In the genomic region with DNA sequence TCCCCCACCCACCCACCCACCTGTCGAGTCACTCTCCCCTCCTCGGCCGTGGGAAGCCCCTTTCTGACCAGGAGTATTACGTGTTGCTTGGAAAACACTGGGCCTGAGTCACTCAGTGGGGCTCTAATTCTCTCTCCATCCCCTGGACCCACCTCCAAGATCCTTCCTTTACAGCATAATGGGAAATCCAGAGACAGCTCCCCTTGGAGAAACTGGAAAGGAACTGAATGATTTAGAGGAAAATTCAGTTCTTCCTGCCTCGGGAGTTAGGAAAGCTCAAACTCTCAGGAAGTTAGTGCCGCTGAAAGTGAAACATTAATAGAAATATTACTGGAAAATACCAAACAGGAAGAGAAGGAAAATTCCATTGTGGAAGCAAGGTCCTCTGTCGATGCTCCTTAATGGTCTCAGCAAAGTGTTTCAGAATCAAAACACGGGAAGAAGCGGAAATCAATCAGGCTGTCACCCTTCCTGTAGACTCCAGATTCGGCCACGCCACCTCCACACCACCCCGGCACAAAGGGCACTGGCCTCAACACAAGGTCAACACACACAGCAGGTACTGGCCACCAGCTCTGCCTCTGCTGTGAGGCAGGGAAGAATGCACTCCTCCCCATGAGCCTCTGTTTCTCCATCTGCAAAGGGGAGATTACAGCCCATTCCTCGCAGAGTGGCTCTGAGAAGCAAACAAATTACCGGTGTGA, we compare ENCODE assay signal across 1 cellular context.
TF ChIP-seq lines count a peak whose summit lies in the region.

No MANE protein-coding gene starts in this region.

TF ChIP-seq in HepG2, 621 proteins besides CTCF, POLR2A, EP300 and RAD21 (continued from another document and continues in another):
- TF ChIP-seq, protein P1, sequence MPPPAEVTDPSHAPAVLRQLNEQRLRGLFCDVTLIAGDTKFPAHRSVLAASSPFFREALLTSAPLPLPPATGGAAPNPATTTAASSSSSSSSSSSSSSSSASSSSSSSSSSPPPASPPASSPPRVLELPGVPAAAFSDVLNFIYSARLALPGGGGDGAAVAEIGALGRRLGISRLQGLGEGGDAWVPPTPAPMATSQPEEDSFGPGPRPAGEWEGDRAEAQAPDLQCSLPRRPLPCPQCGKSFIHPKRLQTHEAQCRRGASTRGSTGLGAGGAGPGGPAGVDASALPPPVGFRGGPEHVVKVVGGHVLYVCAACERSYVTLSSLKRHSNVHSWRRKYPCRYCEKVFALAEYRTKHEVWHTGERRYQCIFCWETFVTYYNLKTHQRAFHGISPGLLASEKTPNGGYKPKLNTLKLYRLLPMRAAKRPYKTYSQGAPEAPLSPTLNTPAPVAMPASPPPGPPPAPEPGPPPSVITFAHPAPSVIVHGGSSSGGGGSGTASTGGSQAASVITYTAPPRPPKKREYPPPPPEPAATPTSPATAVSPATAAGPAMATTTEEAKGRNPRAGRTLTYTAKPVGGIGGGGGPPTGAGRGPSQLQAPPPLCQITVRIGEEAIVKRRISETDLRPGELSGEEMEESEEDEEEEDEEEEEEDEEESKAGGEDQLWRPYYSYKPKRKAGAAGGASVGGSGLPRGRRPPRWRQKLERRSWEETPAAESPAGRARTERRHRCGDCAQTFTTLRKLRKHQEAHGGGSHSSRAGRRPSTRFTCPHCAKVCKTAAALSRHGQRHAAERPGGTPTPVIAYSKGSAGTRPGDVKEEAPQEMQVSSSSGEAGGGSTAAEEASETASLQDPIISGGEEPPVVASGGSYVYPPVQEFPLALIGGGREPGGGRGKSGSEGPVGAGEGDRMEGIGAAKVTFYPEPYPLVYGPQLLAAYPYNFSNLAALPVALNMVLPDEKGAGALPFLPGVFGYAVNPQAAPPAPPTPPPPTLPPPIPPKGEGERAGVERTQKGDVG (CRISPR knock-in tag; IDR thresholded peaks at IDR 0.05; ENCODE audit: borderline replicate concordance), result 0 out of 2 replicates have a peak, but pooled peaks have one; percentile 27
- TF ChIP-seq POLR2AphosphoS5 (IDR thresholded peaks at IDR 0.05; ENCODE audit: low read depth, low read length) (no peak; the same call in 1 of the 2 replicates), BRD4 (CRISPR knock-in tag; IDR thresholded peaks at IDR 0.05) (peak; percentile 52; the same call in 1 of the 2 replicates), GLI4 (CRISPR knock-in tag; IDR thresholded peaks at IDR 0.05; ENCODE audit: borderline replicate concordance) (no peak), REPIN1 (CRISPR knock-in tag; IDR thresholded peaks at IDR 0.05; ENCODE audit: borderline replicate concordance, low read depth) (peak; percentile 37; the same call in 1 of the 2 replicates), TEAD2 (CRISPR knock-in tag; IDR thresholded peaks at IDR 0.05) (no peak), ZSCAN20 (CRISPR knock-in tag; IDR thresholded peaks at IDR 0.05; ENCODE audit: borderline replicate concordance) (no peak), ELF4 (CRISPR knock-in tag; IDR thresholded peaks at IDR 0.05; ENCODE audit: borderline replicate concordance) (no peak), ZNF546 (CRISPR knock-in tag; conservative IDR thresholded peaks at IDR 0.05) (no peak), RFX1 (IDR thresholded peaks at IDR 0.05) (no peak), HNF4G (IDR thresholded peaks at IDR 0.05; ENCODE audit: borderline replicate concordance, low read depth, low read length) (peak; percentile 82), HNF4G (CRISPR knock-in tag; IDR thresholded peaks at IDR 0.05; ENCODE audit: borderline replicate concordance, low read depth) (peak; percentile 83; the same call in 1 of the 2 replicates), ZMYM3 (CRISPR knock-in tag; IDR thresholded peaks at IDR 0.05) (peak; percentile 82), SPEN (CRISPR knock-in tag; IDR thresholded peaks at IDR 0.05; ENCODE audit: low read depth) (peak; percentile 33; the same call in 1 of the 2 replicates), PRMT3 (CRISPR knock-in tag; IDR thresholded peaks at IDR 0.05; ENCODE audit: borderline replicate concordance, low read depth) (no peak), ZNF260 (CRISPR knock-in tag; IDR thresholded peaks at IDR 0.05; ENCODE audit: borderline replicate concordance, low read depth) (no peak), SALL1 (CRISPR knock-in tag; IDR thresholded peaks at IDR 0.05) (peak; percentile 97), NFYB (CRISPR knock-in tag; IDR thresholded peaks at IDR 0.05) (no peak), ZSCAN29 (CRISPR knock-in tag; conservative IDR thresholded peaks at IDR 0.05) (0 out of 2 replicates have a peak, but pooled peaks have one; percentile 86), TBX2 (CRISPR knock-in tag; IDR thresholded peaks at IDR 0.05; ENCODE audit: borderline replicate concordance) (peak; percentile 90), IKZF1 (IDR thresholded peaks at IDR 0.05) (no peak), ZNF552 (CRISPR knock-in tag; IDR thresholded peaks at IDR 0.05; ENCODE audit: borderline replicate concordance) (no peak), FOSL2 (CRISPR knock-in tag; IDR thresholded peaks at IDR 0.05) (peak; percentile 77), MIER3 (CRISPR knock-in tag; IDR thresholded peaks at IDR 0.05; ENCODE audit: borderline replicate concordance) (peak; percentile 92; the same call in 1 of the 2 replicates), RFX5 (IDR thresholded peaks at IDR 0.05; ENCODE audit: low read depth, low read length) (no peak), TCF7L2 (IDR thresholded peaks at IDR 0.05; ENCODE audit: low read depth, low read length) (no peak)
- TF ChIP-seq, protein P2, sequence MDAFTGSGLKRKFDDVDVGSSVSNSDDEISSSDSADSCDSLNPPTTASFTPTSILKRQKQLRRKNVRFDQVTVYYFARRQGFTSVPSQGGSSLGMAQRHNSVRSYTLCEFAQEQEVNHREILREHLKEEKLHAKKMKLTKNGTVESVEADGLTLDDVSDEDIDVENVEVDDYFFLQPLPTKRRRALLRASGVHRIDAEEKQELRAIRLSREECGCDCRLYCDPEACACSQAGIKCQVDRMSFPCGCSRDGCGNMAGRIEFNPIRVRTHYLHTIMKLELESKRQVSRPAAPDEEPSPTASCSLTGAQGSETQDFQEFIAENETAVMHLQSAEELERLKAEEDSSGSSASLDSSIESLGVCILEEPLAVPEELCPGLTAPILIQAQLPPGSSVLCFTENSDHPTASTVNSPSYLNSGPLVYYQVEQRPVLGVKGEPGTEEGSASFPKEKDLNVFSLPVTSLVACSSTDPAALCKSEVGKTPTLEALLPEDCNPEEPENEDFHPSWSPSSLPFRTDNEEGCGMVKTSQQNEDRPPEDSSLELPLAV (CRISPR knock-in tag; conservative IDR thresholded peaks at IDR 0.05; ENCODE audit: low read depth), result no peak
- TF ChIP-seq, protein P3, sequence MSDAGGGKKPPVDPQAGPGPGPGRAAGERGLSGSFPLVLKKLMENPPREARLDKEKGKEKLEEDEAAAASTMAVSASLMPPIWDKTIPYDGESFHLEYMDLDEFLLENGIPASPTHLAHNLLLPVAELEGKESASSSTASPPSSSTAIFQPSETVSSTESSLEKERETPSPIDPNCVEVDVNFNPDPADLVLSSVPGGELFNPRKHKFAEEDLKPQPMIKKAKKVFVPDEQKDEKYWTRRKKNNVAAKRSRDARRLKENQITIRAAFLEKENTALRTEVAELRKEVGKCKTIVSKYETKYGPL (CRISPR knock-in tag; IDR thresholded peaks at IDR 0.05), result no peak
- TF ChIP-seq, protein P4, sequence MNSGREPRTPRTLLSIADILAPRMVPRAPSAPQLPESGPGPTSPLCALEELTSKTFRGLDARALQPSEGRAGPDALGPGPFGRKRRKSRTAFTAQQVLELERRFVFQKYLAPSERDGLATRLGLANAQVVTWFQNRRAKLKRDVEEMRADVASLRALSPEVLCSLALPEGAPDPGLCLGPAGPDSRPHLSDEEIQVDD (CRISPR knock-in tag; IDR thresholded peaks at IDR 0.05; ENCODE audit: borderline replicate concordance), result no peak
- TF ChIP-seq, protein P5, sequence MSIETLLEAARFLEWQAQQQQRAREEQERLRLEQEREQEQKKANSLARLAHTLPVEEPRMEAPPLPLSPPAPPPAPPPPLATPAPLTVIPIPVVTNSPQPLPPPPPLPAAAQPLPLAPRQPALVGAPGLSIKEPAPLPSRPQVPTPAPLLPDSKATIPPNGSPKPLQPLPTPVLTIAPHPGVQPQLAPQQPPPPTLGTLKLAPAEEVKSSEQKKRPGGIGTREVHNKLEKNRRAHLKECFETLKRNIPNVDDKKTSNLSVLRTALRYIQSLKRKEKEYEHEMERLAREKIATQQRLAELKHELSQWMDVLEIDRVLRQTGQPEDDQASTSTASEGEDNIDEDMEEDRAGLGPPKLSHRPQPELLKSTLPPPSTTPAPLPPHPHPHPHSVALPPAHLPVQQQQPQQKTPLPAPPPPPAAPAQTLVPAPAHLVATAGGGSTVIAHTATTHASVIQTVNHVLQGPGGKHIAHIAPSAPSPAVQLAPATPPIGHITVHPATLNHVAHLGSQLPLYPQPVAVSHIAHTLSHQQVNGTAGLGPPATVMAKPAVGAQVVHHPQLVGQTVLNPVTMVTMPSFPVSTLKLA (IDR thresholded peaks at IDR 0.05), result no peak
- TF ChIP-seq, protein P6, sequence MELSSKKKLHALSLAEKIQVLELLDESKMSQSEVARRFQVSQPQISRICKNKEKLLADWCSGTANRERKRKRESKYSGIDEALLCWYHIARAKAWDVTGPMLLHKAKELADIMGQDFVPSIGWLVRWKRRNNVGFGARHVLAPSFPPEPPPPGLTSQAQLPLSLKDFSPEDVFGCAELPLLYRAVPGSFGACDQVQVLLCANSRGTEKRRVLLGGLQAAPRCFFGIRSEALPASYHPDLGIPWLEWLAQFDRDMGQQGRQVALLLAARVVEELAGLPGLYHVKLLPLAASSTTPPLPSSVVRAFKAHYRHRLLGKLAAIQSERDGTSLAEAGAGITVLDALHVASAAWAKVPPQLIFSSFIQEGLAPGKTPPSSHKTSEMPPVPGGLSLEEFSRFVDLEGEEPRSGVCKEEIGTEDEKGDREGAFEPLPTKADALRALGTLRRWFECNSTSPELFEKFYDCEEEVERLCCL (CRISPR knock-in tag; IDR thresholded peaks at IDR 0.05; ENCODE audit: borderline replicate concordance), result no peak
- TF ChIP-seq, protein P7, sequence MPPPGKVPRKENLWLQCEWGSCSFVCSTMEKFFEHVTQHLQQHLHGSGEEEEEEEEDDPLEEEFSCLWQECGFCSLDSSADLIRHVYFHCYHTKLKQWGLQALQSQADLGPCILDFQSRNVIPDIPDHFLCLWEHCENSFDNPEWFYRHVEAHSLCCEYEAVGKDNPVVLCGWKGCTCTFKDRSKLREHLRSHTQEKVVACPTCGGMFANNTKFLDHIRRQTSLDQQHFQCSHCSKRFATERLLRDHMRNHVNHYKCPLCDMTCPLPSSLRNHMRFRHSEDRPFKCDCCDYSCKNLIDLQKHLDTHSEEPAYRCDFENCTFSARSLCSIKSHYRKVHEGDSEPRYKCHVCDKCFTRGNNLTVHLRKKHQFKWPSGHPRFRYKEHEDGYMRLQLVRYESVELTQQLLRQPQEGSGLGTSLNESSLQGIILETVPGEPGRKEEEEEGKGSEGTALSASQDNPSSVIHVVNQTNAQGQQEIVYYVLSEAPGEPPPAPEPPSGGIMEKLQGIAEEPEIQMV (CRISPR knock-in tag; IDR thresholded peaks at IDR 0.05; ENCODE audit: low read depth), result peak; percentile 64; the same call in 1 of the 2 replicates
- TF ChIP-seq, protein P8, sequence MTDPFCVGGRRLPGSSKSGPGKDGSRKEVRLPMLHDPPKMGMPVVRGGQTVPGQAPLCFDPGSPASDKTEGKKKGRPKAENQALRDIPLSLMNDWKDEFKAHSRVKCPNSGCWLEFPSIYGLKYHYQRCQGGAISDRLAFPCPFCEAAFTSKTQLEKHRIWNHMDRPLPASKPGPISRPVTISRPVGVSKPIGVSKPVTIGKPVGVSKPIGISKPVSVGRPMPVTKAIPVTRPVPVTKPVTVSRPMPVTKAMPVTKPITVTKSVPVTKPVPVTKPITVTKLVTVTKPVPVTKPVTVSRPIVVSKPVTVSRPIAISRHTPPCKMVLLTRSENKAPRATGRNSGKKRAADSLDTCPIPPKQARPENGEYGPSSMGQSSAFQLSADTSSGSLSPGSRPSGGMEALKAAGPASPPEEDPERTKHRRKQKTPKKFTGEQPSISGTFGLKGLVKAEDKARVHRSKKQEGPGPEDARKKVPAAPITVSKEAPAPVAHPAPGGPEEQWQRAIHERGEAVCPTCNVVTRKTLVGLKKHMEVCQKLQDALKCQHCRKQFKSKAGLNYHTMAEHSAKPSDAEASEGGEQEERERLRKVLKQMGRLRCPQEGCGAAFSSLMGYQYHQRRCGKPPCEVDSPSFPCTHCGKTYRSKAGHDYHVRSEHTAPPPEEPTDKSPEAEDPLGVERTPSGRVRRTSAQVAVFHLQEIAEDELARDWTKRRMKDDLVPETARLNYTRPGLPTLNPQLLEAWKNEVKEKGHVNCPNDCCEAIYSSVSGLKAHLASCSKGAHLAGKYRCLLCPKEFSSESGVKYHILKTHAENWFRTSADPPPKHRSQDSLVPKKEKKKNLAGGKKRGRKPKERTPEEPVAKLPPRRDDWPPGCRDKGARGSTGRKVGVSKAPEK (CRISPR knock-in tag; IDR thresholded peaks at IDR 0.05; ENCODE audit: borderline replicate concordance), result no peak
- TF ChIP-seq, protein P9, sequence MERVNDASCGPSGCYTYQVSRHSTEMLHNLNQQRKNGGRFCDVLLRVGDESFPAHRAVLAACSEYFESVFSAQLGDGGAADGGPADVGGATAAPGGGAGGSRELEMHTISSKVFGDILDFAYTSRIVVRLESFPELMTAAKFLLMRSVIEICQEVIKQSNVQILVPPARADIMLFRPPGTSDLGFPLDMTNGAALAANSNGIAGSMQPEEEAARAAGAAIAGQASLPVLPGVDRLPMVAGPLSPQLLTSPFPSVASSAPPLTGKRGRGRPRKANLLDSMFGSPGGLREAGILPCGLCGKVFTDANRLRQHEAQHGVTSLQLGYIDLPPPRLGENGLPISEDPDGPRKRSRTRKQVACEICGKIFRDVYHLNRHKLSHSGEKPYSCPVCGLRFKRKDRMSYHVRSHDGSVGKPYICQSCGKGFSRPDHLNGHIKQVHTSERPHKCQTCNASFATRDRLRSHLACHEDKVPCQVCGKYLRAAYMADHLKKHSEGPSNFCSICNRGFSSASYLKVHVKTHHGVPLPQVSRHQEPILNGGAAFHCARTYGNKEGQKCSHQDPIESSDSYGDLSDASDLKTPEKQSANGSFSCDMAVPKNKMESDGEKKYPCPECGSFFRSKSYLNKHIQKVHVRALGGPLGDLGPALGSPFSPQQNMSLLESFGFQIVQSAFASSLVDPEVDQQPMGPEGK (CRISPR knock-in tag; IDR thresholded peaks at IDR 0.05), result peak; percentile 49; the same call in 1 of the 2 replicates
- TF ChIP-seq, protein P10, sequence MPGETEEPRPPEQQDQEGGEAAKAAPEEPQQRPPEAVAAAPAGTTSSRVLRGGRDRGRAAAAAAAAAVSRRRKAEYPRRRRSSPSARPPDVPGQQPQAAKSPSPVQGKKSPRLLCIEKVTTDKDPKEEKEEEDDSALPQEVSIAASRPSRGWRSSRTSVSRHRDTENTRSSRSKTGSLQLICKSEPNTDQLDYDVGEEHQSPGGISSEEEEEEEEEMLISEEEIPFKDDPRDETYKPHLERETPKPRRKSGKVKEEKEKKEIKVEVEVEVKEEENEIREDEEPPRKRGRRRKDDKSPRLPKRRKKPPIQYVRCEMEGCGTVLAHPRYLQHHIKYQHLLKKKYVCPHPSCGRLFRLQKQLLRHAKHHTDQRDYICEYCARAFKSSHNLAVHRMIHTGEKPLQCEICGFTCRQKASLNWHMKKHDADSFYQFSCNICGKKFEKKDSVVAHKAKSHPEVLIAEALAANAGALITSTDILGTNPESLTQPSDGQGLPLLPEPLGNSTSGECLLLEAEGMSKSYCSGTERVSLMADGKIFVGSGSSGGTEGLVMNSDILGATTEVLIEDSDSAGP (CRISPR knock-in tag; IDR thresholded peaks at IDR 0.05; ENCODE audit: borderline replicate concordance), result peak; percentile 54; the same call in 1 of the 2 replicates
- TF ChIP-seq, protein P11, sequence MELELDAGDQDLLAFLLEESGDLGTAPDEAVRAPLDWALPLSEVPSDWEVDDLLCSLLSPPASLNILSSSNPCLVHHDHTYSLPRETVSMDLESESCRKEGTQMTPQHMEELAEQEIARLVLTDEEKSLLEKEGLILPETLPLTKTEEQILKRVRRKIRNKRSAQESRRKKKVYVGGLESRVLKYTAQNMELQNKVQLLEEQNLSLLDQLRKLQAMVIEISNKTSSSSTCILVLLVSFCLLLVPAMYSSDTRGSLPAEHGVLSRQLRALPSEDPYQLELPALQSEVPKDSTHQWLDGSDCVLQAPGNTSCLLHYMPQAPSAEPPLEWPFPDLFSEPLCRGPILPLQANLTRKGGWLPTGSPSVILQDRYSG (CRISPR knock-in tag; IDR thresholded peaks at IDR 0.05), result no peak
